9 cellular contexts compared by ENCODE assay signal in the genomic region with DNA sequence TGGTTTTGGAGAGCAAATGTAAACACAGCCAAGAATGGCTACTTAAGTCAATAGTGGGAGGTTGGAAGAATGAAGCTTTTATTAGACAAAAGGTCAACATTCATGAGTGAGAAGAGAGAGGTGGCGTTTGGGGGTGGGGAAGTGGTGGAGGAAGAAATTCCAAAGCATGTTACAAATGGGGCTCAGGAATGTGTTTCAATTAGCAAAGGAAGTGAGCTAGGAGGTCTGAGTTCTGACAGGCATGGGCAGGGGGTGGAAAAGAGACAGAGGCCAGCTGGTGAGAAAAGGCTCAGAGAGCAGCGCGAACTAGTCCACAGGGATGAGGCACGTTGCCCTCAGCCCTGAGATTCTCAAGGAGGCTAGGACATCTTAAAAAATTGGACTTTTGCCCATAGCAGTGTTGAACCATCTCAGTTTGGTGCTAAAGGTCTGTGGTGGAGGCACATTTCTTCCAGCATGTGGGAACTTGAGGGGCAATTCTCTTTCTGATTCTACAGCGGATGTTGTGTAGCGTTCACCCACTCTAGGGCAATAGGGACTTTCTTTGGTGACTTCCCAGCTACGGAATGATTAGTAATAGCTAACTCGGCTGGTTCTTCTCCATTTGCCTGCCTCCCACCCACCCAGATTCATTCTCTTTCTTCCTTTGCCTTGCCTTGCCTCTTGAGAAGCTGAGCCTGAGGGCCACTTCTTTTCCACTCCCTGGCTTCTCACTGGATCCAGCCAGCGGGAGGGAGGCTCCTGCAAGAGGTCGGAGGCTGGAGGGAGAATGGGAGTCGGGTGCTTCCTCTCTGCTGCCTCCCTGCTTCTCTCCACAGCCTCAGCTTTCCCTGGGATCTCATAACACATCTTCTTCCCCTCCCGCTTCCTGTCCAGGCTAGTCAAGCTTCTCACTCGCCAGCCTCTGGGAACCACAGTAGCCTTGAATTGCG. TPM values are rescaled to one million over a fixed set of nuclear protein-coding genes. Genes with fewer than 3 reads are reported as not detected.
A peak's percentile ranks its signal among the peaks of the same experiment; 100 is the strongest.
DNase-seq lines count a peak whose midpoint lies in the region; ATAC-seq, FAIRE-seq and TF ChIP-seq lines count a peak whose summit lies in the region.
"Had no signal": no experiment of that assay in that cellular context is flagged by ENCODE, and none has a peak within 500 bp of the region (broad histone marks: within the 10 kb centered on the region; RNA-seq: fewer than 3 reads in every experiment).

No MANE protein-coding gene starts in this region.

- H2BK5ac ChIP-seq in H1 (ENCODE audit: low read depth, low read length) (peak overlapping the region; percentile 62; the same call in 1 of the 2 replicates), trophoblast cell (ENCODE audit: low read depth, low read length, poor library complexity) (peak overlapping the region; percentile 79)

- TF ChIP-seq POLR2A in H1 (IDR thresholded peaks at IDR 0.05; ENCODE audit: control extremely low read depth in 1 of 2, low read depth in 2 of 2, low read length in 2 of 2) = no peak

- no peak overlapping the region for H4K5ac ChIP-seq in H1 (ENCODE audit: insufficient read length, low read depth, low read length)

- DNase-seq in DMS153 (lab: John Stamatoyannopoulos, UW) (peak; percentile 12), DMS153 treated with DMSO at 0.1 percent for 48 hours (lab: John Stamatoyannopoulos, UW; ENCODE audit: unreplicated experiment) (no peak), LHCN-M2 (ENCODE audit: low read depth) (peak; percentile 59), H1 (ENCODE audit: low read depth in 1 of 2, low spot score in 2 of 2) (peak in 1 of 2 experiments; percentile 21), trophoblast cell (no peak), NCI-H2107 (lab: John Stamatoyannopoulos, UW) (no peak)
- DNase-seq in NK-92 treated with Interleukin-12 subunit alpha and Interleukin-12 subunit beta, amount 100 ng/mL, for 24 hours (lab: John Stamatoyannopoulos, UW) = no peak

- no peaks in the 10 kb centered on the region for H3K9me3 ChIP-seq in H1 (ENCODE audit: insufficient read depth in 2 of 2, low read depth in 1 of 2, low read length in 1 of 2)
- no peaks in the 10 kb centered on the region for H3K9me3 ChIP-seq in trophoblast cell (ENCODE audit: insufficient read depth, low read depth, low read length)

- H2BK120ac ChIP-seq in H1 (replicated peaks; ENCODE audit: low read depth, low read length) (no peak overlapping the region), trophoblast cell (ENCODE audit: insufficient read depth, low read length, poor library complexity) (peak overlapping the region; percentile 78)

- H3K56ac ChIP-seq in H1 (replicated peaks; ENCODE audit: insufficient read length, low read depth, low read length) = no peak overlapping the region

- H3K27ac ChIP-seq in H1 (ENCODE audit: low read depth, low read length) (no peak overlapping the region), trophoblast cell (ENCODE audit: low read depth, low read length) (peak overlapping the region; percentile 73)
- H3K27ac ChIP-seq: 22Rv1 had no signal

- H3K4ac ChIP-seq in H1 (replicated peaks; ENCODE audit: insufficient read length, low read depth, low read length) (no peak overlapping the region), trophoblast cell (ENCODE audit: low read depth, low read length) (peak overlapping the region; percentile 36)

- H2AFZ ChIP-seq in H1 (ENCODE audit: low read length) (peak overlapping the region; percentile 55), trophoblast cell (ENCODE audit: insufficient read depth, low read length, poor library complexity) (no peak overlapping the region)

- H4K20me1 ChIP-seq in H1 (replicated peaks in 1 of 2; ENCODE audit: control insufficient read depth in 1 of 2, insufficient read depth in 2 of 2, low read length in 2 of 2) = no peaks in the 10 kb centered on the region

- 84% methylated on average over 14 of the region's 14 CpGs; no CpG with 5 or more reads in 1 of the 2 experiments for WGBS in H1 (ENCODE audit: extremely low coverage in 1 of 2, insufficient coverage in 1 of 2, insufficient read length in 1 of 2, insufficient replicate concordance in 2 of 2, low coverage in 1 of 2, low lambda C conversion rate in 2 of 2, missing lambda C conversion rate in 1 of 2), 2 experiments
- no CpG with 5 or more reads among the region's 14 CpGs for WGBS in trophoblast cell (ENCODE audit: extremely low coverage, insufficient coverage, insufficient read length)

- H3K14ac ChIP-seq in H1 (ENCODE audit: insufficient read length) (no peak overlapping the region), trophoblast cell (ENCODE audit: low read length) (peak overlapping the region; percentile 83)

- H3K79me1 ChIP-seq in H1 (ENCODE audit: low read depth, low read length) (no peaks in the 10 kb centered on the region), trophoblast cell (ENCODE audit: low read length) (peaks cover 29% of the 10 kb centered on the region)

- no peak for FAIRE-seq in H1 (lab: Jason Lieb, UNC)

- H3K9ac ChIP-seq in H1 (replicated peaks in 1 of 4; ENCODE audit: extremely low read depth in 1 of 4, low read depth in 3 of 4, low read length in 3 of 4) (no peak overlapping the region), trophoblast cell (ENCODE audit: low read length) (no peak overlapping the region)

- peak; percentile 45 for ATAC-seq in GM21576 (IDR thresholded peaks at IDR 0.05; ENCODE audit: unreplicated experiment)

- no peak for TF ChIP-seq EP300 in H1 (IDR thresholded peaks at IDR 0.05; ENCODE audit: borderline replicate concordance in 1 of 2, low read depth in 2 of 2, low read length in 2 of 2)

- H3K79me2 ChIP-seq in H1 (ENCODE audit: control insufficient read depth in 1 of 2, insufficient read depth in 2 of 2, low read length in 2 of 2) (no peaks in the 10 kb centered on the region), trophoblast cell (ENCODE audit: control insufficient read depth, insufficient read depth, low read length, poor library complexity) (peaks cover 7% of the 10 kb centered on the region)

- POLR2A ChIA-PET in H1 (lab: Charles Lee; ENCODE audit: partially characterized antibody) = interaction anchor here (1.2 kb wide), 1 partner anchor 10 kb away, joined by 3 read pairs; no protein-coding TSS in a partner anchor

- H3K4me3 ChIP-seq in H1 (ENCODE audit: extremely low read depth in 1 of 4, insufficient read depth in 2 of 4, low read depth in 3 of 4, low read length in 4 of 4) (no peak overlapping the region), trophoblast cell (ENCODE audit: low read depth, low read length) (no peak overlapping the region)

- H3K23ac ChIP-seq in H1 (ENCODE audit: insufficient read length) (no peak overlapping the region), trophoblast cell (ENCODE audit: low read length) (no peak overlapping the region)

- H2AK5ac ChIP-seq in H1 (ENCODE audit: low read depth, low read length) (0 out of 2 replicates have a peak overlapping the region, but pooled peaks have one; percentile 42), trophoblast cell (ENCODE audit: low read length) (peak overlapping the region; percentile 70)

- no peak for TF ChIP-seq RAD21 in H1 (IDR thresholded peaks at IDR 0.05 in 1 of 2, conservative IDR thresholded peaks at IDR 0.05 in 1 of 2; ENCODE audit: low read depth in 2 of 2, low read length in 2 of 2)

- peak overlapping the region; percentile 91; the same call in 1 of the 2 replicates for H2BK20ac ChIP-seq in H1 (ENCODE audit: low read length)

- H3K4me2 ChIP-seq in H1 (ENCODE audit: insufficient read depth in 1 of 2, low read depth in 2 of 2, low read length in 2 of 2) (0 out of 4 replicates have a peak overlapping the region, but pooled peaks of 1 of the 2 experiments have one; percentile 18), trophoblast cell (ENCODE audit: low read length) (peak overlapping the region; percentile 43)

- CTCF ChIA-PET in H1 (lab: Charles Lee; ENCODE audit: partially characterized antibody) = interaction anchor here (0.6 to 2.0 kb wide), 9 partner anchors 10 to 760 kb away, joined by 3 to 10 read pairs (median 4); no protein-coding TSS in a partner anchor

- peak overlapping the region; percentile 4 for H4K12ac ChIP-seq in trophoblast cell (ENCODE audit: low read depth, low read length)

- H4K8ac ChIP-seq in H1 (ENCODE audit: extremely low read depth, insufficient read depth, low read length) (no peak overlapping the region), trophoblast cell (ENCODE audit: low read depth, low read length) (peak overlapping the region; percentile 77)

- H3K4me1 ChIP-seq in H1 (replicated peaks in 1 of 4; ENCODE audit: control insufficient read depth in 3 of 4, insufficient read depth in 4 of 4, low read length in 3 of 4) = peaks cover 4 to 9% (median 8%) of the 10 kb centered on the region in 4 experiments; a peak in 6 of 7 replicates
- peaks cover 21 to 22% of the 10 kb centered on the region in 2 experiments for H3K4me1 ChIP-seq in trophoblast cell (ENCODE audit: control insufficient read depth in 1 of 2, insufficient read depth in 2 of 2, low read length in 2 of 2)

- peak overlapping the region; percentile 8 for H4K91ac ChIP-seq in H1 (replicated peaks; ENCODE audit: insufficient read length, low read length)
- peak overlapping the region; percentile 93 for H4K91ac ChIP-seq in trophoblast cell (ENCODE audit: low read depth, low read length)

- TF ChIP-seq CTCF in H1 (IDR thresholded peaks at IDR 0.05; ENCODE audit: control extremely low read depth in 1 of 3, insufficient read depth in 1 of 3, low read depth in 1 of 3, low read length in 3 of 3) = no peak

- peak overlapping the region; percentile 53; the same call in 1 of the 2 replicates for H3K18ac ChIP-seq in H1 (ENCODE audit: extremely low read depth, low read length)
- H3K18ac ChIP-seq in trophoblast cell (ENCODE audit: low read length) = peak overlapping the region; percentile 57

- H2BK12ac ChIP-seq in H1 (ENCODE audit: low read depth, low read length) (peak overlapping the region; percentile 77), trophoblast cell (ENCODE audit: low read length) (peak overlapping the region; percentile 77)

- no peaks in the 10 kb centered on the region for H3K23me2 ChIP-seq in H1 (ENCODE audit: low read depth, low read length)

- H2BK15ac ChIP-seq in H1 (ENCODE audit: low read length) = no peak overlapping the region

- no peaks in the 10 kb centered on the region for H3K36me3 ChIP-seq in H1 (ENCODE audit: control insufficient read depth in 2 of 4, insufficient read depth in 4 of 4, low read length in 3 of 4)
- no peaks in the 10 kb centered on the region for H3K36me3 ChIP-seq in trophoblast cell (ENCODE audit: control insufficient read depth in 1 of 2, insufficient read depth in 2 of 2, low read length in 2 of 2)

- H3K27me3 ChIP-seq in H1 (replicated peaks in 1 of 4; ENCODE audit: control insufficient read depth in 3 of 4, extremely low read depth in 1 of 4, insufficient read depth in 3 of 4, low read length in 3 of 4) = no peaks in the 10 kb centered on the region; a peak in 1 of 7 replicates
- H3K27me3 ChIP-seq in trophoblast cell (ENCODE audit: insufficient read depth, low read length) = no peaks in the 10 kb centered on the region

RNA-seq across cellular contexts. Expression of a gene that starts 45.1 kb away (rescaled TPM):
- 6.3 and 10.6 TPM in 2 replicates for total RNA-seq in LHCN-M2 (2014; rRNA removed)
- polyA plus RNA-seq in LHCN-M2 (2012) = 25.4 TPM
- 12.0 and 12.8 TPM in 2 replicates for total RNA-seq in H1 (2021; fragmentation: NEBNext Ultra II Directional; extraction: Animal tissue kit (Norgen Biotek cat#: 25700))
- polyA plus RNA-seq in H1 (2011; rRNA removed) = 3.6 and 5.7 TPM in 2 replicates
- polyA plus RNA-seq in H1 (2011; cell fraction: cytosol; rRNA removed) = 5.1 TPM
- polyA plus RNA-seq in H1 (2011; cell fraction: nucleus; rRNA removed) = 6.5 TPM
- 2.8 to 5.6 TPM (median 3.9 TPM) in 4 replicates for polyA plus RNA-seq in H1 (2012, experiment 1 of 2)
- polyA plus RNA-seq in H1 (2012, experiment 2 of 2) = 1.6 TPM
- 4.9 TPM for polyA plus RNA-seq in H1 (2013, experiment 1 of 2)
- polyA plus RNA-seq in H1 (2013, experiment 2 of 2) = 4.8 TPM
- polyA minus RNA-seq in H1 (2011; rRNA and poly(A)+ RNA removed) = 10.0 and 13.9 TPM in 2 replicates
- polyA minus RNA-seq in H1 (2011; cell fraction: cytosol; rRNA and poly(A)+ RNA removed) = 5.9 TPM
- polyA minus RNA-seq in H1 (2011; cell fraction: nucleus; rRNA and poly(A)+ RNA removed) = 5.2 TPM
- 46.4 and 47.9 TPM in 2 replicates for polyA plus RNA-seq in trophoblast cell (2013)

Comparison
In these comparisons a context has a peak if more than half of its experiments do, and no peak if none do; other contexts are left out.
1. DNase-seq: peak in DMS153 (single experiment) and LHCN-M2 (single experiment); none in DMS153 treated with DMSO at 0.1 percent for 48 hours (single experiment), trophoblast cell (0 of 2), NCI-H2107 (single experiment) and NK-92 treated with Interleukin-12 subunit alpha and Interleukin-12 subunit beta, amount 100 ng/mL, for 24 hours (single experiment).